Comparison of ENCODE assay signal across 8 cellular contexts in the genomic region with DNA sequence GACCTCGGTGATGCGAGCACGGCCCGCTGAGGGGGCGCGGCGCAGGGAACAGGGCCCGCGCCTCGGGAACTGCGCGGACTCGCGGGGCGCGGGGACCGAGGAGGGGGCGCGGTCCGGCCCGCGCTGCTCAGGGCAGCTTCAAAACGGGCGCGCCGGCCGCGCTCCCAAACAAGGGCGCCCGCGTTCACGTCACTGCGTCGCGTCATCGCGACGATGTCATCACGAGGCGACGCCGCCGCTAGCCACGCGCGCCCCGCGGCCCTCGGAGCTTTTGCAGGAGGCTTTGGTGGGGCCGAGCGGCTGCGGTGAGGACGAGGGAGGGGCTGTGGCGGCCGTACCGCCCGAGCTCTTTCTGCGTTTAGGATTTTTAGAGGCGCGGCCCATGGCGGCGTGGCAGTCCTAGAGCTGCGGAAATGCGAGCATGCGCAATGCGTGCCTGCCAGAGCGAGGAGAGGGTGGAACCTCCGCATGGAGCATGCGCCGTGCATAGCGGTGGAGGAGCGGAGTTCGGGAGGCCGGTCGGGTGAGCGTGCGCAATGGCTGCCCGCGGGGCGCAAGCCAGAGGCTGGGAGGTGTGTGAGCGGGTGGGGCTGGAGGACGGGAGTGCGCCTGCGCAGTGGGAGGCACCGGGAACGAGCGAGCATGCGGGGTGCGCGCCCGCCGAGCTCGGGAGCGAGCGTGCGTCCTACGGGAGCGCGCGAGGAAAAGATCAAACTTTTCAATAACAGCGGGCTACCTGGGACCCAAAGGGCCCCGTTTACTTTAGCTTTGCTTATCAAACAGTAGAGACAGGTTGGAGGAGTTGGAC. TPM values are rescaled to one million over a fixed set of nuclear protein-coding genes. Genes with fewer than 3 reads are reported as not detected.
DNase-seq lines count a peak whose midpoint lies in the region; ATAC-seq and TF ChIP-seq lines count a peak whose summit lies in the region.

A gene with protein sequence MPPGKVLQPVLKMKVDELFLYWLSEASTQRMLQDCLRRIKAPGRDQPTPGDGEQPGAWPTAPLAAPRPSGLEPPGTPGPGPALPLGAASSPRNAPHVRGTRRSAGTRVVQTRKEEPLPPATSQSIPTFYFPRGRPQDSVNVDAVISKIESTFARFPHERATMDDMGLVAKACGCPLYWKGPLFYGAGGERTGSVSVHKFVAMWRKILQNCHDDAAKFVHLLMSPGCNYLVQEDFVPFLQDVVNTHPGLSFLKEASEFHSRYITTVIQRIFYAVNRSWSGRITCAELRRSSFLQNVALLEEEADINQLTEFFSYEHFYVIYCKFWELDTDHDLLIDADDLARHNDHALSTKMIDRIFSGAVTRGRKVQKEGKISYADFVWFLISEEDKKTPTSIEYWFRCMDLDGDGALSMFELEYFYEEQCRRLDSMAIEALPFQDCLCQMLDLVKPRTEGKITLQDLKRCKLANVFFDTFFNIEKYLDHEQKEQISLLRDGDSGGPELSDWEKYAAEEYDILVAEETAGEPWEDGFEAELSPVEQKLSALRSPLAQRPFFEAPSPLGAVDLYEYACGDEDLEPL (minus strand): TSS at position 140 of the 808 bp plus-strand sequence. CDS start 216 bp downstream, outside the sequence.

- peak within 1 kb of the TSS; percentile 99 for H3K27ac Mint-ChIP-seq in activated naive CD8-positive, alpha-beta T cell

- no peak for TF ChIP-seq CTCF in GM10248 (IDR thresholded peaks at IDR 0.05; ENCODE audit: control extremely low read depth, extremely low read depth, low read depth, missing control alignments)
- no peak for TF ChIP-seq CTCF in PC-9 (conservative IDR thresholded peaks at IDR 0.05)
- TF ChIP-seq CTCF in cardiac muscle cell (IDR thresholded peaks at IDR 0.05; ENCODE audit: low read depth, low read length) = no peak
- TF ChIP-seq CTCF in prostate gland (IDR thresholded peaks at IDR 0.05) = peak in 2 of 4 experiments; percentile 33 to 38
- TF ChIP-seq CTCF in vagina (IDR thresholded peaks at IDR 0.05) = no peak

- peak within 1 kb of the TSS; percentile 96 for H3K4me3 Mint-ChIP-seq in activated naive CD8-positive, alpha-beta T cell

- H3K4me1 ChIP-seq in PC-9 (replicated peaks; ENCODE audit: insufficient read depth) (no peaks in the 10 kb centered on the region), cardiac muscle cell (ENCODE audit: low read depth) (peaks cover 5% of the 10 kb centered on the region), prostate gland (replicated peaks) (no peaks in the 10 kb centered on the region), vagina (peaks cover 9% of the 10 kb centered on the region)

- intact Hi-C loops in PC-9 (cut with micrococcal nuclease; ENCODE audit: unreplicated experiment) (no loop called here), prostate gland (cut with DNase I) (no loop called here), vagina (cut with DNase I) (loop anchor here (2.0 kb wide), 1 partner anchor 68 kb away; a partner anchor contains a TSS)

- no peaks in the 10 kb centered on the region for H3K9me2 ChIP-seq in PC-9 (ENCODE audit: insufficient read depth)

- no peaks in the 10 kb centered on the region for H3K36me3 ChIP-seq in PC-9 (ENCODE audit: low read depth)
- H3K36me3 ChIP-seq in cardiac muscle cell = no peaks in the 10 kb centered on the region
- H3K36me3 ChIP-seq in prostate gland = no peaks in the 10 kb centered on the region
- H3K36me3 ChIP-seq in vagina = no peaks in the 10 kb centered on the region

- ATAC-seq in HG02588 (IDR thresholded peaks at IDR 0.05; ENCODE audit: unreplicated experiment) = peak; percentile 93

- peaks cover 5% of the 10 kb centered on the region; the same call in 1 of the 2 replicates for H3K79me2 ChIP-seq in PC-9 (ENCODE audit: low read depth)

- H3K27ac ChIP-seq in PC-9 (peak within 1 kb of the TSS; percentile 89), cardiac muscle cell (peak within 1 kb of the TSS; percentile 99), prostate gland (peak within 1 kb of the TSS; percentile 99), vagina (peak within 1 kb of the TSS; percentile 97)

- no TSS peak for BruUV-seq in PC-9 (replicated peaks; lab: Mats Ljungman, UMichigan)

- H2AFZ ChIP-seq in PC-9 = peak within 1 kb of the TSS; percentile 87

- H3K27me3 ChIP-seq in PC-9 (ENCODE audit: insufficient read depth, low read depth) (no peaks in the 10 kb centered on the region), cardiac muscle cell (no peaks in the 10 kb centered on the region), prostate gland (replicated peaks; ENCODE audit: insufficient read depth) (no peaks in the 10 kb centered on the region), vagina (no peaks in the 10 kb centered on the region)

- peak within 1 kb of the TSS; percentile 85 for H3K4me2 ChIP-seq in PC-9

- peak; percentile 100 for DNase-seq in GM10248 (ENCODE audit: extremely low spot score)
- peak; percentile 83 to 95 for DNase-seq in PC-9
- peak; percentile 98 to 99 for DNase-seq in cardiac muscle cell (ENCODE audit: low read depth in 1 of 2, low spot score in 1 of 2)
- peak; percentile 98 for DNase-seq in prostate gland (ENCODE audit: low spot score)
- peak in 1 of 2 donors; percentile 98 for DNase-seq in vagina (ENCODE audit: extremely low spot score in 2 of 2)
- no peak for DNase-seq in NCI-H146 (lab: John Stamatoyannopoulos, UW)

- under 1% methylated on average over 57 of the region's 102 CpGs for WGBS in prostate gland

- 0 out of 2 replicates have a peak, but pooled peaks cover 2% of the 10 kb centered on the region for H4K20me1 ChIP-seq in PC-9 (ENCODE audit: insufficient read depth)

- H3K9me3 ChIP-seq in PC-9 (ENCODE audit: insufficient read depth, low read depth) (no peaks in the 10 kb centered on the region), cardiac muscle cell (ENCODE audit: low read depth) (no peaks in the 10 kb centered on the region), prostate gland (no peaks in the 10 kb centered on the region), vagina (no peaks in the 10 kb centered on the region)

- no peaks in the 10 kb centered on the region for H3K27me3 Mint-ChIP-seq in activated naive CD8-positive, alpha-beta T cell

- H3F3A ChIP-seq in PC-9 (ENCODE audit: insufficient read depth, low read depth) = no peaks in the 10 kb centered on the region

- H3K9me3 Mint-ChIP-seq in activated naive CD8-positive, alpha-beta T cell (ENCODE audit: low read depth) = no peaks in the 10 kb centered on the region

- H3K4me3 ChIP-seq in PC-9 (peak within 1 kb of the TSS; percentile 79), cardiac muscle cell (peak within 1 kb of the TSS; percentile 74), prostate gland (peak within 1 kb of the TSS; percentile 85 to 95), vagina (peak within 1 kb of the TSS; percentile 66 to 94)

- H3K4me1 Mint-ChIP-seq in activated naive CD8-positive, alpha-beta T cell (ENCODE audit: low read depth) = peaks cover 11% of the 10 kb centered on the region

- TF ChIP-seq POLR2A in prostate gland (IDR thresholded peaks at IDR 0.05) (peak; percentile 46), vagina (IDR thresholded peaks at IDR 0.05) (no peak)

- H3K36me3 Mint-ChIP-seq in activated naive CD8-positive, alpha-beta T cell = peaks cover 2% of the 10 kb centered on the region

- POLR2A ChIA-PET in GM10248 (lab: Yijun Ruan, JAX) (no interaction called here), PC-9 (lab: Charles Lee; ENCODE audit: unreplicated experiment) (no interaction called here)

- CTCF ChIA-PET in GM10248 (lab: Yijun Ruan, JAX) (no interaction called here), PC-9 (lab: Charles Lee) (no interaction called here)

RNA-seq across cellular contexts. Expression of the gene that starts here (rescaled TPM):
- total RNA-seq in PC-9 (2021) (32.5 and 39.2 TPM in 2 replicates), cardiac muscle cell (119 and 142 TPM in 2 replicates), prostate gland (10 to 100 TPM; 20.6 to 73.2 TPM), vagina (28.5 TPM)
- polyA plus RNA-seq in cardiac muscle cell = 155 and 200 TPM in 2 replicates
